ENCODE assay signal across 14 cellular contexts in the genomic region with DNA sequence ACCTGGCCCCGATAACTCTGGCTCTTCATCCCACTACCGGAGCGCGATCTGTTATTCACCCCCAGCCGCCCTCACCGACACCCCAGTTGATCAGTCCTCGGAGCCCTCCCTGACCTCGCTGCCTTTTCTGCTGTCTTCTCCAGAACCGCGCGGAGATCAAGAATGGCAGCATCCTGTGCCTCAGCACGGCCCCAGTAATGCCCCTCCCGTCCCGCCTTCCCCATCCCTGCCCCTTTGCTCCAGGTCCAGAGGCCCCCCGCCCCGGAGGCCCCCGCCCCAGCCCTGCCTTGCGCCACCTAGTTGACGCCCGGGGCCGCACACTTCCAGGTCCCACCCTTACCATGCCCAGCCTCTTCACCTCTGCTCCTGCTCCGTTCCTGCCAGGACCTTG. TPM values are rescaled to one million over a fixed set of nuclear protein-coding genes. Genes with fewer than 3 reads are reported as not detected.
DNase-seq lines count a peak whose midpoint lies in the region; ATAC-seq and TF ChIP-seq lines count a peak whose summit lies in the region.
"Had no signal": no experiment of that assay in that cellular context is flagged by ENCODE, and none has a peak within 500 bp of the region (broad histone marks: within the 10 kb centered on the region; RNA-seq: fewer than 3 reads in every experiment).

No MANE protein-coding gene starts in this region.

- TF ChIP-seq CTCF in CD14-positive monocyte (IDR thresholded peaks at IDR 0.05): peak; percentile 6
- peak in 2 of 6 experiments; percentile 2 to 5 for TF ChIP-seq CTCF in esophagus squamous epithelium (IDR thresholded peaks at IDR 0.05)
- peak in 1 of 3 experiments; percentile 16 for TF ChIP-seq CTCF in nephron (IDR thresholded peaks at IDR 0.05; ENCODE audit: unreplicated experiment in 3 of 3)

- 18 to 27% methylated on average over 9 to 15 of the region's 22 CpGs for WGBS in esophagus squamous epithelium, 2 donors

- H3K9me3 Mint-ChIP-seq in CD14-positive monocyte (no peaks in the 10 kb centered on the region), nephron (no peaks in the 10 kb centered on the region)

- no peaks in the 10 kb centered on the region for H3K9me3 ChIP-seq in esophagus squamous epithelium

- H3K4me1 ChIP-seq in esophagus squamous epithelium: peaks cover 11 to 51% (median 15%) of the 10 kb centered on the region in 3 donors

- intact Hi-C loops in CD14-positive monocyte (cut with micrococcal nuclease): no loop called here
- intact Hi-C loops in esophagus squamous epithelium (cut with DNase I): no loop called here

- DNase-seq in CD14-positive monocyte (ENCODE audit: low spot score): no peak
- DNase-seq in NCI-H146 (lab: John Stamatoyannopoulos, UW): peak; percentile 41
- DNase-seq in esophagus squamous epithelium (lab: John Stamatoyannopoulos, UW): no peak
- DNase-seq in germinal center (ENCODE audit: low spot score): no peak
- DNase-seq in inferior parietal cortex (ENCODE audit: extremely low spot score): no peak
- DNase-seq in activated T-cell treated with anti-CD3 and anti-CD28 coated beads, Interleukin-2, amount 50 U/mL, for 1 hour: no peak
- DNase-seq: activated CD4-positive, alpha-beta T cell treated with anti-CD3 and anti-CD28 coated beads for 1 hour; activated gamma-delta T cell; NCI-H2081 treated with DMSO at 0.1 percent for 48 hours; SHP77 had no signal

- H3K27me3 ChIP-seq in esophagus squamous epithelium: no peaks in the 10 kb centered on the region

- H3K27ac ChIP-seq in esophagus squamous epithelium: peak overlapping the region; percentile 82 to 93 (median 86)
- H3K27ac ChIP-seq: coronary artery had no signal

- H3K27ac Mint-ChIP-seq in CD14-positive monocyte (peak overlapping the region in 2 of 7 donors; percentile 5 to 46), nephron (no peak overlapping the region)

- H3K4me3 Mint-ChIP-seq in CD14-positive monocyte (peak overlapping the region; percentile 3 to 58), nephron (peak overlapping the region in 2 of 3 experiments; percentile 14 to 34)

- no peak for ATAC-seq in HG03521 (IDR thresholded peaks at IDR 0.05; ENCODE audit: unreplicated experiment)

- peaks cover 0 to 3% (median 1%) of the 10 kb centered on the region in 3 donors for H3K27me3 Mint-ChIP-seq in CD14-positive monocyte (ENCODE audit: low read depth in 3 of 3)
- peaks cover 5% of the 10 kb centered on the region for H3K27me3 Mint-ChIP-seq in nephron (ENCODE audit: low read depth)

- peak overlapping the region; percentile 58 to 70 (median 63) for H3K4me3 ChIP-seq in esophagus squamous epithelium
- H3K4me3 ChIP-seq: coronary artery had no signal

- peaks cover 15% of the 10 kb centered on the region for H3K4me1 Mint-ChIP-seq in CD14-positive monocyte
- H3K4me1 Mint-ChIP-seq in nephron: peaks cover 8% of the 10 kb centered on the region

- peaks cover 68 to 88% of the 10 kb centered on the region in 2 donors for H3K36me3 Mint-ChIP-seq in CD14-positive monocyte
- H3K36me3 Mint-ChIP-seq in nephron (ENCODE audit: low read depth): peaks cover 32% of the 10 kb centered on the region

- peaks cover 57 to 84% (median 63%) of the 10 kb centered on the region in 3 donors for H3K36me3 ChIP-seq in esophagus squamous epithelium

- TF ChIP-seq POLR2A in esophagus squamous epithelium (IDR thresholded peaks at IDR 0.05): no peak

RNA-seq across cellular contexts. Expression of a gene that starts 0.9 kb away (rescaled TPM):
- polyA plus RNA-seq in CD14-positive monocyte: under 1 TPM in 1 of 2 donors, not detected in 1; 0.15 TPM
- 10 to 100 TPM; 30.1 to 35.9 (median 32.9) TPM for total RNA-seq in esophagus squamous epithelium

RNA-seq across cellular contexts. Expression of a gene that starts 7.8 kb away (rescaled TPM):
- 10 to 100 TPM; 53.1 to 61.5 TPM for polyA plus RNA-seq in CD14-positive monocyte
- 10 to 100 TPM; 66.1 to 96.9 (median 81.9) TPM for total RNA-seq in esophagus squamous epithelium

RNA-seq across cellular contexts. Expression of a gene that starts 9.9 kb away (rescaled TPM):
- polyA plus RNA-seq in CD14-positive monocyte: 1 to 10 TPM; 3.0 to 3.7 TPM
- 1 to 10 TPM; 1.1 to 2.3 (median 1.4) TPM for total RNA-seq in esophagus squamous epithelium
- polyA plus RNA-seq: BJ had no signal

RNA-seq across cellular contexts. Expression of a gene that starts 16.0 kb away (rescaled TPM):
- polyA plus RNA-seq in CD14-positive monocyte: under 1 TPM; 0.58 to 0.99 TPM
- total RNA-seq in esophagus squamous epithelium: 10 to 100 TPM in 3 of 4 donors, 1 to 10 TPM in 1; 8.8 to 18.8 (median 13.4) TPM

RNA-seq across cellular contexts. Expression of a gene that starts 27.1 kb away (rescaled TPM):
- polyA plus RNA-seq in CD14-positive monocyte: 100 to 1,000 TPM; 117 to 130 TPM
- 10 to 100 TPM; 24.4 to 36.0 (median 31.7) TPM for total RNA-seq in esophagus squamous epithelium
